Comparison of ENCODE assay signal across 2 cellular contexts in genomic region chr6:33581186-33581585, GRCh38.
TF ChIP-seq lines count a peak whose summit lies in the region.

No MANE protein-coding gene starts in this region.

TF ChIP-seq in HEK293, 187 proteins besides CTCF, POLR2A, EP300 and RAD21:
- 0 out of 2 replicates have a peak, but pooled peaks have one; percentile 24 for TF ChIP-seq ZNF362 (tag by site-specific recombination; IDR thresholded peaks at IDR 0.05)
- no peak for TF ChIP-seq PRDM4 (tag by site-specific recombination; IDR thresholded peaks at IDR 0.05)
- TF ChIP-seq OVOL3 (tag by site-specific recombination; IDR thresholded peaks at IDR 0.05): no peak
- no peak for TF ChIP-seq ZNF202 (tag by site-specific recombination; IDR thresholded peaks at IDR 0.05; ENCODE audit: borderline replicate concordance)

TF ChIP-seq in H1, 55 proteins besides CTCF, POLR2A, EP300 and RAD21 (continued from another document):
- TF ChIP-seq KDM1A (IDR thresholded peaks at IDR 0.05; ENCODE audit: borderline replicate concordance, low read length): no peak
- no peak for TF ChIP-seq YY1 (IDR thresholded peaks at IDR 0.05; ENCODE audit: low read depth, low read length)
- no peak for TF ChIP-seq TEAD4 (IDR thresholded peaks at IDR 0.05; ENCODE audit: low read depth, low read length)
- TF ChIP-seq EZH2 (IDR thresholded peaks at IDR 0.05; ENCODE audit: low read depth, low read length, severe bottlenecking): no peak
- TF ChIP-seq GTF2F1 (IDR thresholded peaks at IDR 0.05; ENCODE audit: borderline replicate concordance, low read depth, low read length): no peak
TF ChIP-seq in H1: peak in this region for 0.
